Comparison of ENCODE assay signal across 8 cellular contexts in genomic region chr1:234601217-234602017, GRCh38. TPM values are rescaled to one million over a fixed set of nuclear protein-coding genes. Genes with fewer than 3 reads are reported as not detected.
DNase-seq lines count a peak whose midpoint lies in the region; ATAC-seq and TF ChIP-seq lines count a peak whose summit lies in the region.

No MANE protein-coding gene starts in this region.

- H3K4me3 Mint-ChIP-seq in mesothelial cell of epicardium, result peak overlapping the region; percentile 60

- intact Hi-C loops in Right ventricle myocardium inferior (cut with DNase I) (no loop called here), breast epithelium (cut with DNase I; ENCODE audit: low total_unique reads) (loop anchor here (10.0 kb wide), 2 partner anchors 67 to 373 kb away; no protein-coding TSS in a partner anchor)

- H3K27me3 ChIP-seq in cardiac muscle cell, result no peaks in the 10 kb centered on the region
- H3K27me3 ChIP-seq in breast epithelium, result no peaks in the 10 kb centered on the region

- TF ChIP-seq POLR2A in breast epithelium (IDR thresholded peaks at IDR 0.05), result no peak

- H3K4me1 ChIP-seq in cardiac muscle cell (ENCODE audit: low read depth), result peaks cover 47% of the 10 kb centered on the region
- peaks cover 0 to 16% of the 10 kb centered on the region in 2 donors for H3K4me1 ChIP-seq in breast epithelium

- no peaks in the 10 kb centered on the region for H3K27me3 Mint-ChIP-seq in mesothelial cell of epicardium (ENCODE audit: low read depth)

- TF ChIP-seq CTCF in cardiac muscle cell (IDR thresholded peaks at IDR 0.05; ENCODE audit: low read depth, low read length), result no peak
- no peak for TF ChIP-seq CTCF in breast epithelium (IDR thresholded peaks at IDR 0.05)
- TF ChIP-seq CTCF in mesothelial cell of epicardium (IDR thresholded peaks at IDR 0.05; ENCODE audit: unreplicated experiment), result no peak

- H3K4me3 ChIP-seq in cardiac muscle cell (no peak overlapping the region), breast epithelium (peak overlapping the region in 2 of 3 donors; percentile 1 to 3)

- DNase-seq in cardiac muscle cell (ENCODE audit: low read depth in 1 of 2, low spot score in 1 of 2) (peak in 1 of 2 donors; percentile 63), Right ventricle myocardium inferior (ENCODE audit: missing footprints) (no peak), NOMO-1 treated with dmso at 0.1 percent for 144 hours (lab: John Stamatoyannopoulos, UW; ENCODE audit: unreplicated experiment) (peak; percentile 72), breast epithelium (ENCODE audit: low spot score in 2 of 2) (no peak), mesothelial cell of epicardium (ENCODE audit: low spot score in 2 of 2, unreplicated experiment in 2 of 2) (no peak)

- H3K9me3 Mint-ChIP-seq in mesothelial cell of epicardium, result no peaks in the 10 kb centered on the region

- H3K9me3 ChIP-seq in cardiac muscle cell (ENCODE audit: low read depth) (no peaks in the 10 kb centered on the region), breast epithelium (no peaks in the 10 kb centered on the region)

- no peak for ATAC-seq in Right ventricle myocardium inferior
- ATAC-seq in HG03439 (IDR thresholded peaks at IDR 0.05; ENCODE audit: unreplicated experiment), result no peak
- no peak for ATAC-seq in HG02885 (IDR thresholded peaks at IDR 0.05; ENCODE audit: poor library complexity, unreplicated experiment)
- no peak for ATAC-seq in GM21515 (IDR thresholded peaks at IDR 0.05; ENCODE audit: unreplicated experiment)

- H3K27ac ChIP-seq in cardiac muscle cell (peak overlapping the region; percentile 98), breast epithelium (peak overlapping the region; percentile 98 to 99)

- H3K36me3 ChIP-seq in cardiac muscle cell, result peaks cover 3% of the 10 kb centered on the region
- H3K36me3 ChIP-seq in breast epithelium, result no peaks in the 10 kb centered on the region

- peaks cover 6% of the 10 kb centered on the region for H3K36me3 Mint-ChIP-seq in mesothelial cell of epicardium

- peaks cover 65% of the 10 kb centered on the region for H3K4me1 Mint-ChIP-seq in mesothelial cell of epicardium

- peak overlapping the region; percentile 96 for H3K27ac Mint-ChIP-seq in mesothelial cell of epicardium

RNA-seq across cellular contexts. Expression of gene IRF2BP2, which starts 8.6 kb away (rescaled TPM):
- total RNA-seq in cardiac muscle cell (84.0 and 113 TPM in 2 replicates), Right ventricle myocardium inferior (116 TPM), breast epithelium (100 to 1,000 TPM in 1 of 3 donors, 10 to 100 TPM in 2; 60.3 to 108 (median 84.9) TPM), mesothelial cell of epicardium (130 to 134 TPM (median 130 TPM) in 3 replicates)
- 24.3 and 33.2 TPM in 2 replicates for polyA plus RNA-seq in cardiac muscle cell
